1 cellular context compared by ENCODE assay signal in genomic region chr6:71248866-71249265, GRCh38.
TF ChIP-seq lines count a peak whose summit lies in the region.

No MANE protein-coding gene starts in this region.

TF ChIP-seq in GM12878, 131 proteins besides CTCF, POLR2A, EP300 and RAD21:
- no peak for TF ChIP-seq MTA2 (IDR thresholded peaks at IDR 0.05; ENCODE audit: low read depth)
- TF ChIP-seq MYC (IDR thresholded peaks at IDR 0.05; ENCODE audit: insufficient read depth, insufficient read length, insufficient replicate concordance, low read length, severe bottlenecking), result no peak
- no peak for TF ChIP-seq SREBF1 (IDR thresholded peaks at IDR 0.05; ENCODE audit: low read length)
- no peak for TF ChIP-seq NFIC (IDR thresholded peaks at IDR 0.05; ENCODE audit: low read depth, low read length)
- no peak for TF ChIP-seq ZNF687 (IDR thresholded peaks at IDR 0.05)
- TF ChIP-seq SUZ12 (IDR thresholded peaks at IDR 0.05; ENCODE audit: unreplicated experiment), result no peak
- no peak for TF ChIP-seq SPI1 (IDR thresholded peaks at IDR 0.05; ENCODE audit: borderline replicate concordance, insufficient read depth, low read depth, low read length)
- TF ChIP-seq NR2C2 (IDR thresholded peaks at IDR 0.05; ENCODE audit: borderline replicate concordance, control insufficient read depth, insufficient read length, low read depth), result no peak
- TF ChIP-seq, protein P1, sequence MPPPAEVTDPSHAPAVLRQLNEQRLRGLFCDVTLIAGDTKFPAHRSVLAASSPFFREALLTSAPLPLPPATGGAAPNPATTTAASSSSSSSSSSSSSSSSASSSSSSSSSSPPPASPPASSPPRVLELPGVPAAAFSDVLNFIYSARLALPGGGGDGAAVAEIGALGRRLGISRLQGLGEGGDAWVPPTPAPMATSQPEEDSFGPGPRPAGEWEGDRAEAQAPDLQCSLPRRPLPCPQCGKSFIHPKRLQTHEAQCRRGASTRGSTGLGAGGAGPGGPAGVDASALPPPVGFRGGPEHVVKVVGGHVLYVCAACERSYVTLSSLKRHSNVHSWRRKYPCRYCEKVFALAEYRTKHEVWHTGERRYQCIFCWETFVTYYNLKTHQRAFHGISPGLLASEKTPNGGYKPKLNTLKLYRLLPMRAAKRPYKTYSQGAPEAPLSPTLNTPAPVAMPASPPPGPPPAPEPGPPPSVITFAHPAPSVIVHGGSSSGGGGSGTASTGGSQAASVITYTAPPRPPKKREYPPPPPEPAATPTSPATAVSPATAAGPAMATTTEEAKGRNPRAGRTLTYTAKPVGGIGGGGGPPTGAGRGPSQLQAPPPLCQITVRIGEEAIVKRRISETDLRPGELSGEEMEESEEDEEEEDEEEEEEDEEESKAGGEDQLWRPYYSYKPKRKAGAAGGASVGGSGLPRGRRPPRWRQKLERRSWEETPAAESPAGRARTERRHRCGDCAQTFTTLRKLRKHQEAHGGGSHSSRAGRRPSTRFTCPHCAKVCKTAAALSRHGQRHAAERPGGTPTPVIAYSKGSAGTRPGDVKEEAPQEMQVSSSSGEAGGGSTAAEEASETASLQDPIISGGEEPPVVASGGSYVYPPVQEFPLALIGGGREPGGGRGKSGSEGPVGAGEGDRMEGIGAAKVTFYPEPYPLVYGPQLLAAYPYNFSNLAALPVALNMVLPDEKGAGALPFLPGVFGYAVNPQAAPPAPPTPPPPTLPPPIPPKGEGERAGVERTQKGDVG (CRISPR knock-in tag; IDR thresholded peaks at IDR 0.05), result no peak
- TF ChIP-seq IRF5 (IDR thresholded peaks at IDR 0.05; ENCODE audit: borderline replicate concordance), result no peak
- TF ChIP-seq HDGF (IDR thresholded peaks at IDR 0.05), result no peak
- no peak for TF ChIP-seq PAX5 (IDR thresholded peaks at IDR 0.05; ENCODE audit: borderline replicate concordance, low read depth, low read length)
- no peak for TF ChIP-seq RFX5 (IDR thresholded peaks at IDR 0.05; ENCODE audit: low read depth, low read length)
- TF ChIP-seq SIN3A (IDR thresholded peaks at IDR 0.05; ENCODE audit: low read depth, low read length), result no peak
- no peak for TF ChIP-seq MAX (IDR thresholded peaks at IDR 0.05; ENCODE audit: low read depth, low read length)
- no peak for TF ChIP-seq SMARCA5 (IDR thresholded peaks at IDR 0.05)
- no peak for TF ChIP-seq ZNF592 (IDR thresholded peaks at IDR 0.05)
- no peak for TF ChIP-seq ATF3 (IDR thresholded peaks at IDR 0.05; ENCODE audit: borderline replicate concordance, extremely low read depth, low read depth, low read length)
TF ChIP-seq in GM12878: peak in this region for 0.
